ENCODE assay signal across 8 cellular contexts in genomic region chr16:27237229-27238015, GRCh38. TPM values are rescaled to one million over a fixed set of nuclear protein-coding genes. Genes with fewer than 3 reads are reported as not detected.
A peak's percentile ranks its signal among the peaks of the same experiment; 100 is the strongest.
DNase-seq lines count a peak whose midpoint lies in the region; ATAC-seq, FAIRE-seq and TF ChIP-seq lines count a peak whose summit lies in the region.

No MANE protein-coding gene starts in this region.

- H3K9me3 ChIP-seq in Peyer's patch: no peaks in the 10 kb centered on the region
- no peaks in the 10 kb centered on the region for H3K9me3 ChIP-seq in lower lobe of right lung

- intact Hi-C loops in lower lobe of right lung (cut with DNase I): no loop called here

- FAIRE-seq in GM18507 (lab: Jason Lieb, UNC): peak; percentile 88

- DNase-seq in GM18507 (ENCODE audit: extremely low spot score, insufficient read length, low read depth): no peak
- DNase-seq in Peyer's patch: peak in 2 of 3 donors; percentile 75 to 79
- DNase-seq in activated naive CD4-positive, alpha-beta T cell treated with anti-CD3 and anti-CD28 coated beads, Interleukin-2, amount 50 U/mL, for 16 hours: peak; percentile 84
- peak; percentile 50 for DNase-seq in lower lobe of right lung
- peak; percentile 68 to 81 for DNase-seq in stimulated activated CD8-positive, alpha-beta memory T cell treated with anti-CD3 and anti-CD28 coated beads, Interleukin-15, amount 100 ng/mL, for 4 hours (ENCODE audit: low read depth in 2 of 2)
- no peak for DNase-seq in NCI-H1436 (lab: John Stamatoyannopoulos, UW)
- DNase-seq in NCI-H748 (lab: John Stamatoyannopoulos, UW; ENCODE audit: unreplicated experiment): no peak

- H3K27ac ChIP-seq in Peyer's patch: peak overlapping the region; percentile 76 to 88 (median 84)
- peak overlapping the region; percentile 78 for H3K27ac ChIP-seq in lower lobe of right lung

- H3K27me3 ChIP-seq in Peyer's patch (no peaks in the 10 kb centered on the region), lower lobe of right lung (ENCODE audit: low read depth) (no peaks in the 10 kb centered on the region)

- ATAC-seq in HG02763 (IDR thresholded peaks at IDR 0.05; ENCODE audit: unreplicated experiment): peak; percentile 57
- ATAC-seq in lower lobe of right lung: peak; percentile 38 to 49

- H3K36me3 ChIP-seq in Peyer's patch: peaks cover 0 to 5% (median 0%) of the 10 kb centered on the region in 3 donors
- peaks cover 12% of the 10 kb centered on the region for H3K36me3 ChIP-seq in lower lobe of right lung

- H3K4me1 ChIP-seq in Peyer's patch (peaks cover 21 to 77% (median 24%) of the 10 kb centered on the region in 4 donors), lower lobe of right lung (peaks cover 84% of the 10 kb centered on the region)

- H3K4me3 ChIP-seq in Peyer's patch (peak overlapping the region in 3 of 4 donors; percentile 1 to 33 (median 22)), lower lobe of right lung (peak overlapping the region; percentile 17)

- TF ChIP-seq POLR2A in Peyer's patch (IDR thresholded peaks at IDR 0.05): no peak

- TF ChIP-seq CTCF in Peyer's patch (IDR thresholded peaks at IDR 0.05) (no peak), lower lobe of right lung (IDR thresholded peaks at IDR 0.05) (no peak)

RNA-seq across cellular contexts. Expression of gene NSMCE1, which starts 31.1 kb away (rescaled TPM):
- total RNA-seq in Peyer's patch (10 to 100 TPM; 20.9 to 41.3 (median 30.6) TPM), lower lobe of right lung (53.0 TPM)

RNA-seq across cellular contexts. Expression of gene KDM8, which starts 34.1 kb away (rescaled TPM):
- total RNA-seq in Peyer's patch: 100 to 1,000 TPM in 1 of 4 donors, 10 to 100 TPM in 3; 22.3 to 130 (median 40.9) TPM
- 8.6 TPM for total RNA-seq in lower lobe of right lung

Comparison
In these comparisons a context has a peak if more than half of its experiments do, and no peak if none do; other contexts are left out.
1. DNase-seq: peak in Peyer's patch (2 of 3), activated naive CD4-positive, alpha-beta T cell treated with anti-CD3 and anti-CD28 coated beads, Interleukin-2, amount 50 U/mL, for 16 hours (single experiment), lower lobe of right lung (single experiment) and stimulated activated CD8-positive, alpha-beta memory T cell treated with anti-CD3 and anti-CD28 coated beads, Interleukin-15, amount 100 ng/mL, for 4 hours (2 of 2); none in GM18507 (single experiment), NCI-H1436 (single experiment) and NCI-H748 (single experiment).